9 cellular contexts compared by ENCODE assay signal in genomic region chr1:53470155-53470554, GRCh38. TPM values are rescaled to one million over a fixed set of nuclear protein-coding genes. Genes with fewer than 3 reads are reported as not detected.
DNase-seq lines count a peak whose midpoint lies in the region; ATAC-seq, FAIRE-seq and TF ChIP-seq lines count a peak whose summit lies in the region.
"Had no signal": no experiment of that assay in that cellular context is flagged by ENCODE, and none has a peak within 500 bp of the region (broad histone marks: within the 10 kb centered on the region; RNA-seq: fewer than 3 reads in every experiment).

No MANE protein-coding gene starts in this region.

- H4K20me1 ChIP-seq in IMR-90 (ENCODE audit: insufficient read depth, low read length) (no peaks in the 10 kb centered on the region), endothelial cell of umbilical vein (replicated peaks; ENCODE audit: control insufficient read depth, extremely low read depth, insufficient read depth, low read length) (no peaks in the 10 kb centered on the region)

- H3K4ac ChIP-seq in IMR-90 (ENCODE audit: low read depth, low read length) (no peak overlapping the region), mesenchymal stem cell (ENCODE audit: low read depth in 1 of 2, low read length in 2 of 2) (no peak overlapping the region)

- dilution Hi-C loops in IMR-90 (cut with HindIII; ENCODE audit: low sequenced_read_pairs, unreplicated experiment) = no loop called here
- dilution Hi-C loops in endothelial cell of umbilical vein (cut with MboI; ENCODE audit: extremely low pct_ligation_motif_present, low sequenced_read_pairs) = no loop called here

- H3K79me1 ChIP-seq in IMR-90 (ENCODE audit: low read depth in 1 of 2, low read length in 2 of 2) (no peaks in the 10 kb centered on the region), mesenchymal stem cell (replicated peaks; ENCODE audit: low read length, poor library complexity, severe bottlenecking) (no peaks in the 10 kb centered on the region)

- WGBS in IMR-90 (ENCODE audit: extremely low coverage in 2 of 2, insufficient read length in 1 of 2), 2 experiments = 27% methylated on average over 16 of the region's 28 CpGs; no CpG with 5 or more reads in 1 of the 2 experiments
- 8% methylated on average over 28 of the region's 28 CpGs for WGBS in mesenchymal stem cell

- in situ Hi-C loops in IMR-90 (cut with MboI; ENCODE audit: low sequenced_read_pairs) = loop anchor here (5.0 kb wide), 1 partner anchor 193 kb away; no protein-coding TSS in a partner anchor

- H2BK5ac ChIP-seq in IMR-90 (ENCODE audit: low read depth, low read length, poor library complexity, severe bottlenecking) (no peak overlapping the region), mesenchymal stem cell (ENCODE audit: low read depth, low read length, poor library complexity, severe bottlenecking) (no peak overlapping the region)

- no peak overlapping the region for H2BK15ac ChIP-seq in IMR-90 (ENCODE audit: low read depth, low read length)
- H2BK15ac ChIP-seq in mesenchymal stem cell (ENCODE audit: low read depth, poor library complexity, severe bottlenecking) = no peak overlapping the region

- peaks cover 8% of the 10 kb centered on the region for H3K27me3 ChIP-seq in IMR-90 (ENCODE audit: control insufficient read depth, insufficient read depth, low read length)
- H3K27me3 ChIP-seq in endothelial cell of umbilical vein (ENCODE audit: control insufficient read depth in 2 of 2, insufficient read depth in 2 of 2, low read length in 2 of 2) = no peaks in the 10 kb centered on the region
- peaks cover 4 to 11% of the 10 kb centered on the region in 2 experiments for H3K27me3 ChIP-seq in mesenchymal stem cell (ENCODE audit: control insufficient read depth in 1 of 2, insufficient read depth in 1 of 2, low read length in 2 of 2)

- no peaks in the 10 kb centered on the region for H3K36me3 ChIP-seq in IMR-90 (ENCODE audit: control insufficient read depth, insufficient read depth, low read length)
- no peaks in the 10 kb centered on the region for H3K36me3 ChIP-seq in endothelial cell of umbilical vein (ENCODE audit: control insufficient read depth in 2 of 2, extremely low read depth in 1 of 2, insufficient read depth in 2 of 2, low read length in 2 of 2)
- H3K36me3 ChIP-seq in mesenchymal stem cell (ENCODE audit: control insufficient read depth in 1 of 2, insufficient read depth in 2 of 2, low read depth in 1 of 2, low read length in 2 of 2) = no peaks in the 10 kb centered on the region

- H2BK120ac ChIP-seq in IMR-90 (ENCODE audit: low read depth, low read length) (no peak overlapping the region), mesenchymal stem cell (ENCODE audit: low read depth, low read length) (no peak overlapping the region)

- no peak overlapping the region for H2BK12ac ChIP-seq in mesenchymal stem cell (ENCODE audit: low read length in 2 of 2)

- H4K8ac ChIP-seq in IMR-90 (ENCODE audit: low read depth in 2 of 2, low read length in 2 of 2) (no peak overlapping the region), mesenchymal stem cell (ENCODE audit: low read length) (no peak overlapping the region)

- TF ChIP-seq POLR2A in IMR-90 (IDR thresholded peaks at IDR 0.05; ENCODE audit: low read depth, low read length) (no peak), endothelial cell of umbilical vein (IDR thresholded peaks at IDR 0.05; ENCODE audit: low read depth, low read length) (no peak)

- H3K4me1 ChIP-seq in IMR-90 (ENCODE audit: control insufficient read depth, insufficient read depth, low read length) (no peaks in the 10 kb centered on the region), endothelial cell of umbilical vein (ENCODE audit: control insufficient read depth, extremely low read depth, insufficient read depth, low read length) (no peaks in the 10 kb centered on the region), mesenchymal stem cell (ENCODE audit: control insufficient read depth, insufficient read depth, low read depth, low read length) (peaks cover 6% of the 10 kb centered on the region)

- FAIRE-seq in endothelial cell of umbilical vein (lab: Jason Lieb, UNC) = peak; percentile 64

- H3K23ac ChIP-seq in IMR-90 (ENCODE audit: low read depth, low read length) (no peak overlapping the region), mesenchymal stem cell (ENCODE audit: low read length in 2 of 2) (no peak overlapping the region)

- peaks cover 7% of the 10 kb centered on the region; the same call in 1 of the 2 replicates for H3K9me1 ChIP-seq in IMR-90 (ENCODE audit: insufficient read depth, low read length)
- no peaks in the 10 kb centered on the region for H3K9me1 ChIP-seq in endothelial cell of umbilical vein (replicated peaks; ENCODE audit: control insufficient read depth, extremely low read depth, insufficient read depth, low read length)

- CTCF ChIA-PET in IMR-90 (lab: Yijun Ruan, JAX) = no interaction called here
- CTCF ChIA-PET in endothelial cell of umbilical vein (lab: Charles Lee) = interaction anchor here (1.0 to 1.5 kb wide), 2 partner anchors 26 to 284 kb away, joined by 4 to 6 read pairs; no protein-coding TSS in a partner anchor

- H3K14ac ChIP-seq in IMR-90 (replicated peaks; ENCODE audit: low read depth, low read length) (no peak overlapping the region), mesenchymal stem cell (ENCODE audit: low read length in 2 of 2) (no peak overlapping the region)

- TF ChIP-seq CTCF in 22Rv1 (IDR thresholded peaks at IDR 0.05) (peak; percentile 99), IMR-90 (conservative IDR thresholded peaks at IDR 0.05; ENCODE audit: low read depth, low read length) (peak; percentile 68), endothelial cell of umbilical vein (IDR thresholded peaks at IDR 0.05; ENCODE audit: extremely low read depth in 1 of 2, insufficient read depth in 1 of 2, low read depth in 1 of 2, low read length in 2 of 2) (peak; percentile 87 to 92)

- H2AK5ac ChIP-seq in IMR-90 (ENCODE audit: low read depth, low read length) = no peak overlapping the region
- H2AK5ac ChIP-seq in mesenchymal stem cell (ENCODE audit: low read length, severe bottlenecking) = no peak overlapping the region

- peak overlapping the region; percentile 9 for H2AFZ ChIP-seq in IMR-90 (replicated peaks; ENCODE audit: low read length, poor library complexity)
- H2AFZ ChIP-seq in endothelial cell of umbilical vein (ENCODE audit: low read depth, low read length) = no peak overlapping the region
- peak overlapping the region; percentile 32 for H2AFZ ChIP-seq in mesenchymal stem cell (ENCODE audit: low read depth, low read length)

- H2BK20ac ChIP-seq in IMR-90 (ENCODE audit: low read depth, low read length) = no peak overlapping the region

- H3K4me3 ChIP-seq in IMR-90 (ENCODE audit: insufficient read depth, low read depth, low read length) (no peak overlapping the region), endothelial cell of umbilical vein (replicated peaks in 1 of 3; ENCODE audit: insufficient read depth in 1 of 3, low read depth in 1 of 3, low read length in 3 of 3) (no peak overlapping the region), mesenchymal stem cell (ENCODE audit: insufficient read depth in 1 of 2, low read depth in 1 of 2, low read length in 2 of 2) (peak overlapping the region in 1 of 2 experiments; percentile 69)
- H3K4me3 ChIP-seq: skin epidermis had no signal

- H3K9me3 ChIP-seq in IMR-90 (ENCODE audit: control insufficient read depth, insufficient read depth, low read length) (no peaks in the 10 kb centered on the region), endothelial cell of umbilical vein (replicated peaks; ENCODE audit: control insufficient read depth, insufficient read depth, low read length) (no peaks in the 10 kb centered on the region), mesenchymal stem cell (ENCODE audit: control insufficient read depth, low read length) (no peaks in the 10 kb centered on the region)

- H3K9ac ChIP-seq in IMR-90 (ENCODE audit: low read depth, low read length) (no peak overlapping the region), endothelial cell of umbilical vein (replicated peaks; ENCODE audit: extremely low read depth, insufficient read depth, low read length) (no peak overlapping the region), mesenchymal stem cell (ENCODE audit: low read length) (peak overlapping the region; percentile 45)

- no peak overlapping the region for H3K56ac ChIP-seq in IMR-90 (ENCODE audit: extremely low read depth, insufficient read depth, low read length)

- no peaks in the 10 kb centered on the region for H3K79me2 ChIP-seq in endothelial cell of umbilical vein (ENCODE audit: control insufficient read depth, insufficient read depth, low read length)

- no peak overlapping the region for H4K5ac ChIP-seq in IMR-90 (ENCODE audit: low read depth, low read length)

- intact Hi-C loops in IMR-90 (cut with micrococcal nuclease) (loop anchor here (2.0 to 5.0 kb wide), 3 partner anchors 78 to 357 kb away; no protein-coding TSS in a partner anchor), endothelial cell of umbilical vein (cut with micrococcal nuclease) (loop anchor here (1.0 to 5.0 kb wide), 2 partner anchors 193 to 284 kb away; no protein-coding TSS in a partner anchor)

- POLR2A ChIA-PET in IMR-90 (lab: Charles Lee; ENCODE audit: unreplicated experiment) (no interaction called here), endothelial cell of umbilical vein (lab: Charles Lee) (no interaction called here)

- H4K91ac ChIP-seq in IMR-90 (ENCODE audit: insufficient read depth, low read depth, low read length) (no peak overlapping the region), mesenchymal stem cell (ENCODE audit: low read length) (no peak overlapping the region)

- DNase-seq in IMR-90 (peak; percentile 58), endothelial cell of umbilical vein (ENCODE audit: low read depth, low spot score) (peak; percentile 64), mesenchymal stem cell (peak; percentile 81), NCI-H345 treated with DMSO at 0.1 percent for 48 hours (lab: John Stamatoyannopoulos, UW; ENCODE audit: unreplicated experiment) (no peak)

- no peak overlapping the region for H3K18ac ChIP-seq in IMR-90 (ENCODE audit: low read depth, low read length)
- H3K18ac ChIP-seq in mesenchymal stem cell (ENCODE audit: low read depth in 1 of 2, low read length in 2 of 2) = no peak overlapping the region

- ATAC-seq in IMR-90 (ENCODE audit: low read depth) (peak; percentile 95), HG02973 (IDR thresholded peaks at IDR 0.05; ENCODE audit: unreplicated experiment) (no peak), GM19324 (IDR thresholded peaks at IDR 0.05; ENCODE audit: low FRiP score, unreplicated experiment) (no peak), HG02852 (IDR thresholded peaks at IDR 0.05; ENCODE audit: unreplicated experiment) (no peak)

- BruUV-seq in IMR-90 (replicated peaks; lab: Mats Ljungman, UMichigan) (no TSS peak), endothelial cell of umbilical vein (replicated peaks; lab: Mats Ljungman, UMichigan) (no TSS peak)

- H3K27ac ChIP-seq in 22Rv1 = no peak overlapping the region
- no peak overlapping the region for H3K27ac ChIP-seq in IMR-90 (ENCODE audit: insufficient read depth, low read length)
- no peak overlapping the region for H3K27ac ChIP-seq in endothelial cell of umbilical vein (ENCODE audit: insufficient read depth, low read depth, low read length)
- H3K27ac ChIP-seq in mesenchymal stem cell (ENCODE audit: low read length, poor library complexity, severe bottlenecking) = no peak overlapping the region
- H3K27ac ChIP-seq: skin epidermis had no signal

- peak; percentile 37 for TF ChIP-seq RAD21 in IMR-90 (IDR thresholded peaks at IDR 0.05; ENCODE audit: low read length)

- H3K4me2 ChIP-seq in IMR-90 (ENCODE audit: low read depth, low read length) (peak overlapping the region; percentile 39; the same call in 1 of the 2 replicates), endothelial cell of umbilical vein (ENCODE audit: insufficient read depth, low read length) (no peak overlapping the region), mesenchymal stem cell (ENCODE audit: low read length, poor library complexity, severe bottlenecking) (peak overlapping the region; percentile 43)

- no peak overlapping the region for H2AK9ac ChIP-seq in IMR-90 (replicated peaks; ENCODE audit: low read depth, low read length, poor library complexity)

RNA-seq across cellular contexts. Expression of gene DMRTB1, which starts 11.0 kb away (rescaled TPM):
- total RNA-seq in IMR-90 (2012; rRNA removed) (not detected in 2 replicates), endothelial cell of umbilical vein (not detected in 2 replicates)
- polyA plus RNA-seq in IMR-90 (2012; rRNA removed) (not detected in 2 replicates), endothelial cell of umbilical vein (not detected in 2 replicates)
- polyA plus RNA-seq in IMR-90 (2012; cell fraction: cytosol; rRNA removed) = not detected in 2 replicates
- polyA plus RNA-seq in IMR-90 (2012; cell fraction: nucleus; rRNA removed; ENCODE audit: low replicate concordance) = not detected in 2 replicates
- not detected in 2 replicates for polyA plus RNA-seq in endothelial cell of umbilical vein (2011; cell fraction: cytosol; rRNA removed)
- polyA plus RNA-seq in endothelial cell of umbilical vein (2011; cell fraction: nucleus; rRNA removed) = not detected in 2 replicates
- not detected in 2 replicates for polyA plus RNA-seq in endothelial cell of umbilical vein (2012)
- polyA minus RNA-seq in endothelial cell of umbilical vein = not detected in 2 replicates
- polyA minus RNA-seq in endothelial cell of umbilical vein (2011; cell fraction: cytosol; rRNA and poly(A)+ RNA removed) = not detected
- polyA minus RNA-seq in endothelial cell of umbilical vein (2011; cell fraction: nucleus; rRNA and poly(A)+ RNA removed) = not detected in 2 replicates
- not detected for polyA plus RNA-seq in mesenchymal stem cell (2013, experiment 1 of 2)
- not detected for polyA plus RNA-seq in mesenchymal stem cell (2013, experiment 2 of 2)
